In the genomic region with DNA sequence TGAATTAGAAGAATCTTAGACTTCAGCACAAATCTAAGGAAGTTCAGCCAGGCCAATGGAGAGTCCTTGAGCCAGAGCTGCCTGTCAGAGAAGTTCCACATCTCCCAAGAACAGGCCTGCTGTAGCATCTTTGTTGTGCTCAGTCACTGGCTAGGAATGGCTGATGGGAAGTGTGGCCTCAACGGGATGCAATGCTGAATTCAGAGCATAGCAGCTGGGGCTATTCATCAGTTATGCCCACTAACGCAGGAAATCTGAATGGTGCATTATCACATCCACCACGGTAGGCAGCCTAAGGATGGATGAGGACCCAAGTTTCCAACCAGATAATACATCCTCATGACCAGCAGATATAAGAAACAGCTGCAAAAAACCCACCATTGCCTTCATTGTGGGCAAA, we compare ENCODE assay signal across 20 cellular contexts.
"Had no signal": no experiment of that assay in that cellular context is flagged by ENCODE, and none has a peak within 500 bp of the region (broad histone marks: within the 10 kb centered on the region; RNA-seq: fewer than 3 reads in every experiment).

No MANE protein-coding gene starts in this region.

- H3K9me3 ChIP-seq: body of pancreas, colonic mucosa, gastroesophageal sphincter, right atrium auricular region, tibial nerve had no signal

- H3K27me3 ChIP-seq: body of pancreas, colonic mucosa, gastroesophageal sphincter, right atrium auricular region, spleen, tibial nerve had no signal

- H3K4me3 ChIP-seq: body of pancreas, colonic mucosa, gastroesophageal sphincter, right atrium auricular region, spleen, tibial nerve had no signal

- DNase-seq: activated CD4-positive, alpha-beta memory T cell treated with anti-CD3 and anti-CD28 coated beads, Interleukin-2, amount 10 ng/mL, durations not matched to agents 7 days and 5 days; activated CD4-positive, alpha-beta T cell treated with anti-CD3 and anti-CD28 coated beads, Interleukin-2, amount 10 ng/mL, durations not matched to agents 7 days and 5 days; activated CD4-positive, CD25-positive, alpha-beta regulatory T cell treated with anti-CD3 and anti-CD28 coated beads, Interleukin-2, amount 50 U/mL, for 72 hours; activated CD8-positive, alpha-beta memory T cell treated with anti-CD3 and anti-CD28 coated beads, Interleukin-2, amount 50 U/mL, for 48 hours; activated gamma-delta T cell treated with Interleukin-2 at 50 U/mL for 16 hours; activated naive CD8-positive, alpha-beta T cell treated with anti-CD3 and anti-CD28 coated beads, Interleukin-2, amount 50 U/mL, for 24 hours; activated T-cell treated with anti-CD3 and anti-CD28 coated beads, Interleukin-2, amount 50 U/mL, for 24 hours; body of pancreas; colonic mucosa; effector CD8-positive, alpha-beta T cell; hippocampal formation; left colon; mammary epithelial cell; naive thymus-derived CD8-positive, alpha-beta T cell; spleen; stimulated activated naive CD4-positive, alpha-beta T cell; T-helper 9 cell had no signal

- H3K36me3 ChIP-seq: colonic mucosa, gastroesophageal sphincter had no signal

- H3K27ac ChIP-seq: body of pancreas, colonic mucosa, gastroesophageal sphincter, right atrium auricular region, spleen, tibial nerve had no signal
